ENCODE assay signal across 8 cellular contexts in genomic region chrX:76253432-76253831, GRCh38.
A peak's percentile ranks its signal among the peaks of the same experiment; 100 is the strongest.
DNase-seq lines count a peak whose midpoint lies in the region; ATAC-seq and TF ChIP-seq lines count a peak whose summit lies in the region.

No MANE protein-coding gene starts in this region.

- no peaks in the 10 kb centered on the region for H3K4me1 ChIP-seq in esophagus squamous epithelium

- H3K4me1 Mint-ChIP-seq in neural crest cell: no peaks in the 10 kb centered on the region

- H3K27ac ChIP-seq in esophagus squamous epithelium: no peak overlapping the region

- no peaks in the 10 kb centered on the region for H3K36me3 Mint-ChIP-seq in neural crest cell (ENCODE audit: low read depth)

- DNase-seq in activated CD8-positive, alpha-beta memory T cell treated with anti-CD3 and anti-CD28 coated beads for 1 hour (ENCODE audit: extremely low read depth in 1 of 2, low read depth in 1 of 2): peak; percentile 3 to 8
- DNase-seq in activated CD8-positive, alpha-beta memory T cell treated with anti-CD3 and anti-CD28 coated beads for 24 hours: no peak
- peak; percentile 36 for DNase-seq in H4 (ENCODE audit: low spot score)
- peak; percentile 3 for DNase-seq in MG63
- peak; percentile 37 for DNase-seq in activated CD4-positive, alpha-beta T cell treated with anti-CD3 and anti-CD28 coated beads for 48 hours
- no peak for DNase-seq in esophagus squamous epithelium (lab: John Stamatoyannopoulos, UW)
- peak; percentile 1 for DNase-seq in neural crest cell (ENCODE audit: low read depth, low spot score)

- no peak for ATAC-seq in GM19455 (IDR thresholded peaks at IDR 0.05; ENCODE audit: unreplicated experiment)

- intact Hi-C loops in esophagus squamous epithelium (cut with DNase I): no loop called here

- H3K4me3 ChIP-seq in MG63 (no peak overlapping the region), esophagus squamous epithelium (no peak overlapping the region)

- TF ChIP-seq CTCF in esophagus squamous epithelium (IDR thresholded peaks at IDR 0.05) (peak in 4 of 6 experiments; percentile 35 to 43 (median 38)), neural crest cell (conservative IDR thresholded peaks at IDR 0.05) (peak; percentile 58)

- 11 to 23% methylated on average over 2 to 3 of the region's 3 CpGs for WGBS in esophagus squamous epithelium, 2 donors

- H3K9me3 ChIP-seq in MG63: no peaks in the 10 kb centered on the region
- H3K9me3 ChIP-seq in esophagus squamous epithelium: no peaks in the 10 kb centered on the region

- TF ChIP-seq POLR2A in esophagus squamous epithelium (IDR thresholded peaks at IDR 0.05): no peak

- H3K36me3 ChIP-seq in MG63: no peaks in the 10 kb centered on the region
- H3K36me3 ChIP-seq in esophagus squamous epithelium: no peaks in the 10 kb centered on the region

- no peak overlapping the region for H3K4me3 Mint-ChIP-seq in neural crest cell

- H3K9me3 Mint-ChIP-seq in neural crest cell: peaks cover 3% of the 10 kb centered on the region

- no peaks in the 10 kb centered on the region for H3K27me3 Mint-ChIP-seq in neural crest cell (ENCODE audit: low read depth)

- H3K27ac Mint-ChIP-seq in neural crest cell (ENCODE audit: unreplicated experiment): no peak overlapping the region

- H3K27me3 ChIP-seq in MG63 (no peaks in the 10 kb centered on the region), esophagus squamous epithelium (no peaks in the 10 kb centered on the region)

Comparison
In these comparisons a context has a peak if more than half of its experiments do, and no peak if none do; other contexts are left out.
1. DNase-seq: peak in activated CD8-positive, alpha-beta memory T cell treated with anti-CD3 and anti-CD28 coated beads for 1 hour (2 of 2), H4 (single experiment), MG63 (single experiment), activated CD4-positive, alpha-beta T cell treated with anti-CD3 and anti-CD28 coated beads for 48 hours (single experiment) and neural crest cell (single experiment); none in activated CD8-positive, alpha-beta memory T cell treated with anti-CD3 and anti-CD28 coated beads for 24 hours (single experiment) and esophagus squamous epithelium (single experiment).